ENCODE assay signal across 1 cellular context in genomic region chr20:35187584-35188190, GRCh38.
TF ChIP-seq lines count a peak whose summit lies in the region.

No MANE protein-coding gene starts in this region.

TF ChIP-seq in GM23338, 12 proteins besides CTCF, POLR2A, EP300 and RAD21 (continued from another document):
- TF ChIP-seq, protein P1, sequence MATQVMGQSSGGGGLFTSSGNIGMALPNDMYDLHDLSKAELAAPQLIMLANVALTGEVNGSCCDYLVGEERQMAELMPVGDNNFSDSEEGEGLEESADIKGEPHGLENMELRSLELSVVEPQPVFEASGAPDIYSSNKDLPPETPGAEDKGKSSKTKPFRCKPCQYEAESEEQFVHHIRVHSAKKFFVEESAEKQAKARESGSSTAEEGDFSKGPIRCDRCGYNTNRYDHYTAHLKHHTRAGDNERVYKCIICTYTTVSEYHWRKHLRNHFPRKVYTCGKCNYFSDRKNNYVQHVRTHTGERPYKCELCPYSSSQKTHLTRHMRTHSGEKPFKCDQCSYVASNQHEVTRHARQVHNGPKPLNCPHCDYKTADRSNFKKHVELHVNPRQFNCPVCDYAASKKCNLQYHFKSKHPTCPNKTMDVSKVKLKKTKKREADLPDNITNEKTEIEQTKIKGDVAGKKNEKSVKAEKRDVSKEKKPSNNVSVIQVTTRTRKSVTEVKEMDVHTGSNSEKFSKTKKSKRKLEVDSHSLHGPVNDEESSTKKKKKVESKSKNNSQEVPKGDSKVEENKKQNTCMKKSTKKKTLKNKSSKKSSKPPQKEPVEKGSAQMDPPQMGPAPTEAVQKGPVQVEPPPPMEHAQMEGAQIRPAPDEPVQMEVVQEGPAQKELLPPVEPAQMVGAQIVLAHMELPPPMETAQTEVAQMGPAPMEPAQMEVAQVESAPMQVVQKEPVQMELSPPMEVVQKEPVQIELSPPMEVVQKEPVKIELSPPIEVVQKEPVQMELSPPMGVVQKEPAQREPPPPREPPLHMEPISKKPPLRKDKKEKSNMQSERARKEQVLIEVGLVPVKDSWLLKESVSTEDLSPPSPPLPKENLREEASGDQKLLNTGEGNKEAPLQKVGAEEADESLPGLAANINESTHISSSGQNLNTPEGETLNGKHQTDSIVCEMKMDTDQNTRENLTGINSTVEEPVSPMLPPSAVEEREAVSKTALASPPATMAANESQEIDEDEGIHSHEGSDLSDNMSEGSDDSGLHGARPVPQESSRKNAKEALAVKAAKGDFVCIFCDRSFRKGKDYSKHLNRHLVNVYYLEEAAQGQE (IDR thresholded peaks at IDR 0.05; ENCODE audit: unreplicated experiment), result no peak
- TF ChIP-seq ZNF114 (CRISPR knock-in tag; IDR thresholded peaks at IDR 0.05), result no peak
- TF ChIP-seq EZH2 (IDR thresholded peaks at IDR 0.05; ENCODE audit: low read depth, unreplicated experiment), result no peak
- TF ChIP-seq, protein P2, sequence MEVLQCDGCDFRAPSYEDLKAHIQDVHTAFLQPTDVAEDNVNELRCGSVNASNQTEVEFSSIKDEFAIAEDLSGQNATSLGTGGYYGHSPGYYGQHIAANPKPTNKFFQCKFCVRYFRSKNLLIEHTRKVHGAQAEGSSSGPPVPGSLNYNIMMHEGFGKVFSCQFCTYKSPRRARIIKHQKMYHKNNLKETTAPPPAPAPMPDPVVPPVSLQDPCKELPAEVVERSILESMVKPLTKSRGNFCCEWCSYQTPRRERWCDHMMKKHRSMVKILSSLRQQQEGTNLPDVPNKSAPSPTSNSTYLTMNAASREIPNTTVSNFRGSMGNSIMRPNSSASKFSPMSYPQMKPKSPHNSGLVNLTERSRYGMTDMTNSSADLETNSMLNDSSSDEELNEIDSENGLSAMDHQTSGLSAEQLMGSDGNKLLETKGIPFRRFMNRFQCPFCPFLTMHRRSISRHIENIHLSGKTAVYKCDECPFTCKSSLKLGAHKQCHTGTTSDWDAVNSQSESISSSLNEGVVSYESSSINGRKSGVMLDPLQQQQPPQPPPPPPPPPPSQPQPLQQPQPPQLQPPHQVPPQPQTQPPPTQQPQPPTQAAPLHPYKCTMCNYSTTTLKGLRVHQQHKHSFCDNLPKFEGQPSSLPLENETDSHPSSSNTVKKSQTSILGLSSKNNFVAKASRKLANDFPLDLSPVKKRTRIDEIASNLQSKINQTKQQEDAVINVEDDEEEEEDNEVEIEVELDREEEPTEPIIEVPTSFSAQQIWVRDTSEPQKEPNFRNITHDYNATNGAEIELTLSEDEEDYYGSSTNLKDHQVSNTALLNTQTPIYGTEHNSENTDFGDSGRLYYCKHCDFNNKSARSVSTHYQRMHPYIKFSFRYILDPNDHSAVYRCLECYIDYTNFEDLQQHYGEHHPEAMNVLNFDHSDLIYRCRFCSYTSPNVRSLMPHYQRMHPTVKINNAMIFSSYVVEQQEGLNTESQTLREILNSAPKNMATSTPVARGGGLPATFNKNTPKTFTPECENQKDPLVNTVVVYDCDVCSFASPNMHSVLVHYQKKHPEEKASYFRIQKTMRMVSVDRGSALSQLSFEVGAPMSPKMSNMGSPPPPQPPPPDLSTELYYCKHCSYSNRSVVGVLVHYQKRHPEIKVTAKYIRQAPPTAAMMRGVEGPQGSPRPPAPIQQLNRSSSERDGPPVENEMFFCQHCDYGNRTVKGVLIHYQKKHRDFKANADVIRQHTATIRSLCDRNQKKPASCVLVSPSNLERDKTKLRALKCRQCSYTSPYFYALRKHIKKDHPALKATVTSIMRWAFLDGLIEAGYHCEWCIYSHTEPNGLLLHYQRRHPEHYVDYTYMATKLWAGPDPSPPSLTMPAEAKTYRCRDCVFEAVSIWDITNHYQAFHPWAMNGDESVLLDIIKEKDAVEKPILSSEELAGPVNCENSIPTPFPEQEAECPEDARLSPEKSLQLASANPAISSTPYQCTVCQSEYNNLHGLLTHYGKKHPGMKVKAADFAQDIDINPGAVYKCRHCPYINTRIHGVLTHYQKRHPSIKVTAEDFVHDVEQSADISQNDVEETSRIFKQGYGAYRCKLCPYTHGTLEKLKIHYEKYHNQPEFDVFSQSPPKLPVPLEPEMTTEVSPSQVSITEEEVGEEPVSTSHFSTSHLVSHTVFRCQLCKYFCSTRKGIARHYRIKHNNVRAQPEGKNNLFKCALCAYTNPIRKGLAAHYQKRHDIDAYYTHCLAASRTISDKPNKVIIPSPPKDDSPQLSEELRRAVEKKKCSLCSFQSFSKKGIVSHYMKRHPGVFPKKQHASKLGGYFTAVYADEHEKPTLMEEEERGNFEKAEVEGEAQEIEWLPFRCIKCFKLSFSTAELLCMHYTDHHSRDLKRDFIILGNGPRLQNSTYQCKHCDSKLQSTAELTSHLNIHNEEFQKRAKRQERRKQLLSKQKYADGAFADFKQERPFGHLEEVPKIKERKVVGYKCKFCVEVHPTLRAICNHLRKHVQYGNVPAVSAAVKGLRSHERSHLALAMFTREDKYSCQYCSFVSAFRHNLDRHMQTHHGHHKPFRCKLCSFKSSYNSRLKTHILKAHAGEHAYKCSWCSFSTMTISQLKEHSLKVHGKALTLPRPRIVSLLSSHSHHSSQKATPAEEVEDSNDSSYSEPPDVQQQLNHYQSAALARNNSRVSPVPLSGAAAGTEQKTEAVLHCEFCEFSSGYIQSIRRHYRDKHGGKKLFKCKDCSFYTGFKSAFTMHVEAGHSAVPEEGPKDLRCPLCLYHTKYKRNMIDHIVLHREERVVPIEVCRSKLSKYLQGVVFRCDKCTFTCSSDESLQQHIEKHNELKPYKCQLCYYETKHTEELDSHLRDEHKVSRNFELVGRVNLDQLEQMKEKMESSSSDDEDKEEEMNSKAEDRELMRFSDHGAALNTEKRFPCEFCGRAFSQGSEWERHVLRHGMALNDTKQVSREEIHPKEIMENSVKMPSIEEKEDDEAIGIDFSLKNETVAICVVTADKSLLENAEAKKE (CRISPR knock-in tag; IDR thresholded peaks at IDR 0.05), result no peak
- no peak for TF ChIP-seq STAT1 (IDR thresholded peaks at IDR 0.05; ENCODE audit: unreplicated experiment)
- TF ChIP-seq EZH2phosphoT487 (IDR thresholded peaks at IDR 0.05; ENCODE audit: unreplicated experiment), result no peak
- TF ChIP-seq NANOG (IDR thresholded peaks at IDR 0.05; ENCODE audit: borderline replicate concordance), result no peak
